ENCODE assay signal across 13 cellular contexts in genomic region chr10:46541735-46542566, GRCh38. TPM values are rescaled to one million over a fixed set of nuclear protein-coding genes. Genes with fewer than 3 reads are reported as not detected.
A peak's percentile ranks its signal among the peaks of the same experiment; 100 is the strongest.
DNase-seq lines count a peak whose midpoint lies in the region; ATAC-seq lines count a peak whose summit lies in the region.
"Had no signal": no experiment of that assay in that cellular context is flagged by ENCODE, and none has a peak within 500 bp of the region (broad histone marks: within the 10 kb centered on the region; RNA-seq: fewer than 3 reads in every experiment).

No MANE protein-coding gene starts in this region.

- H3K36me3 ChIP-seq in NT2/D1 (ENCODE audit: insufficient read depth, insufficient read length, low read length) (peaks cover 3% of the 10 kb centered on the region), iPS-15b (ENCODE audit: control insufficient read depth, insufficient read depth, low read length) (no peaks in the 10 kb centered on the region)
- H3K36me3 ChIP-seq: uterus had no signal

- peak; percentile 14 for DNase-seq in activated T-cell treated with anti-CD3 and anti-CD28 coated beads, Interleukin-2, amount 50 U/mL, for 24 hours
- DNase-seq in activated T-cell treated with anti-CD3 and anti-CD28 coated beads, Interleukin-2, amount 50 U/mL, for 72 hours = no peak
- DNase-seq in NT2/D1 (ENCODE audit: low read depth, low spot score) (no peak), skeletal muscle cell (ENCODE audit: low read depth) (no peak), NK-92 (lab: John Stamatoyannopoulos, UW; ENCODE audit: unreplicated experiment) (no peak)
- no peak for DNase-seq in NK-92 treated with Interleukin-12 subunit alpha and Interleukin-12 subunit beta, amount 100 ng/mL, for 24 hours (lab: John Stamatoyannopoulos, UW)
- DNase-seq: immature natural killer cell, NCI-H1930 had no signal

- H3K4me3 ChIP-seq in NT2/D1 (ENCODE audit: insufficient read length, low read depth) (peak overlapping the region; percentile 27), iPS-15b (ENCODE audit: low read depth, low read length) (peak overlapping the region; percentile 58), skeletal muscle cell (ENCODE audit: low read depth, low read length) (peak overlapping the region; percentile 34)
- H3K4me3 ChIP-seq: uterus had no signal

- no peaks in the 10 kb centered on the region for H3K27me3 ChIP-seq in NT2/D1 (ENCODE audit: insufficient read depth, insufficient read length)
- H3K27me3 ChIP-seq in iPS-15b (ENCODE audit: control insufficient read depth, insufficient read depth, low read length) = peaks cover 16% of the 10 kb centered on the region

- no peaks in the 10 kb centered on the region for H3K36me3 Mint-ChIP-seq in activated T-cell treated with anti-CD3 and anti-CD28 coated beads, Interleukin-2, amount 50 U/mL, for 24 hours (ENCODE audit: low read depth)
- peaks cover 0 to 2% of the 10 kb centered on the region in 2 donors for H3K36me3 Mint-ChIP-seq in activated T-cell treated with anti-CD3 and anti-CD28 coated beads, Interleukin-2, amount 50 U/mL, for 72 hours (ENCODE audit: insufficient read depth in 2 of 2)
- H3K36me3 Mint-ChIP-seq: immature natural killer cell had no signal

- H3K4me1 ChIP-seq in NT2/D1 (ENCODE audit: insufficient read depth, insufficient read length) (peaks cover 13% of the 10 kb centered on the region), iPS-15b (ENCODE audit: control insufficient read depth, insufficient read depth, low read length) (peaks cover 12% of the 10 kb centered on the region)
- H3K4me1 ChIP-seq: uterus had no signal

- H3K4me3 Mint-ChIP-seq in activated T-cell treated with anti-CD3 and anti-CD28 coated beads, Interleukin-2, amount 50 U/mL, for 24 hours = no peak overlapping the region
- H3K4me3 Mint-ChIP-seq in activated T-cell treated with anti-CD3 and anti-CD28 coated beads, Interleukin-2, amount 50 U/mL, for 72 hours = no peak overlapping the region
- H3K4me3 Mint-ChIP-seq: activated naive CD4-positive, alpha-beta T cell treated with anti-CD3 and anti-CD28 coated beads, Interleukin-2, amount 50 U/mL, for 24 hours; immature natural killer cell had no signal

- peaks cover 56% of the 10 kb centered on the region for H3K27me3 Mint-ChIP-seq in activated T-cell treated with anti-CD3 and anti-CD28 coated beads, Interleukin-2, amount 50 U/mL, for 24 hours
- H3K27me3 Mint-ChIP-seq in activated T-cell treated with anti-CD3 and anti-CD28 coated beads, Interleukin-2, amount 50 U/mL, for 72 hours (ENCODE audit: low read depth) = peaks cover 38% of the 10 kb centered on the region

- no peak for ATAC-seq in activated T-cell treated with anti-CD3 and anti-CD28 coated beads, Interleukin-2, amount 50 U/mL, for 72 hours (replicated peaks in 1 of 2)
- no peak for ATAC-seq in GM18517 (IDR thresholded peaks at IDR 0.05; ENCODE audit: unreplicated experiment)

- H3K27ac Mint-ChIP-seq in activated T-cell treated with anti-CD3 and anti-CD28 coated beads, Interleukin-2, amount 50 U/mL, for 24 hours = no peak overlapping the region
- H3K27ac Mint-ChIP-seq in activated T-cell treated with anti-CD3 and anti-CD28 coated beads, Interleukin-2, amount 50 U/mL, for 72 hours = no peak overlapping the region
- H3K27ac Mint-ChIP-seq: activated naive CD4-positive, alpha-beta T cell treated with anti-CD3 and anti-CD28 coated beads, Interleukin-2, amount 50 U/mL, for 24 hours; immature natural killer cell had no signal

- H3K4me1 Mint-ChIP-seq in activated T-cell treated with anti-CD3 and anti-CD28 coated beads, Interleukin-2, amount 50 U/mL, for 24 hours (ENCODE audit: low read depth) = peaks cover 6% of the 10 kb centered on the region
- H3K4me1 Mint-ChIP-seq in activated T-cell treated with anti-CD3 and anti-CD28 coated beads, Interleukin-2, amount 50 U/mL, for 72 hours (ENCODE audit: low read depth) = no peaks in the 10 kb centered on the region

- H3K9ac ChIP-seq in NT2/D1 (ENCODE audit: insufficient read length, low read depth) (no peak overlapping the region), iPS-15b (ENCODE audit: low read depth, low read length) (no peak overlapping the region)

- H3K9me3 ChIP-seq in NT2/D1 (ENCODE audit: insufficient read depth, low read length) = no peaks in the 10 kb centered on the region
- no peaks in the 10 kb centered on the region for H3K9me3 ChIP-seq in iPS-15b (ENCODE audit: control insufficient read depth, insufficient read depth, low read length)
- H3K9me3 ChIP-seq: uterus had no signal

- H3K9me3 Mint-ChIP-seq in activated T-cell treated with anti-CD3 and anti-CD28 coated beads, Interleukin-2, amount 50 U/mL, for 24 hours = no peaks in the 10 kb centered on the region
- H3K9me3 Mint-ChIP-seq in activated T-cell treated with anti-CD3 and anti-CD28 coated beads, Interleukin-2, amount 50 U/mL, for 72 hours = no peaks in the 10 kb centered on the region
- H3K9me3 Mint-ChIP-seq: activated naive CD4-positive, alpha-beta T cell treated with anti-CD3 and anti-CD28 coated beads, Interleukin-2, amount 50 U/mL, for 24 hours had no signal

RNA-seq across cellular contexts. Expression of gene GPRIN2, which starts 14.5 kb away (rescaled TPM):
- total RNA-seq in activated T-cell treated with anti-CD3 and anti-CD28 coated beads, Interleukin-2, amount 50 U/mL, for 72 hours = not detected
- total RNA-seq: fibroblast of lung had no signal

RNA-seq across cellular contexts. Expression of gene SYT15, which starts 37.0 kb away (rescaled TPM):
- total RNA-seq in activated T-cell treated with anti-CD3 and anti-CD28 coated beads, Interleukin-2, amount 50 U/mL, for 72 hours = 1 to 10 TPM in 1 of 2 donors, not detected in 1; 1.6 TPM
